Comparison of ENCODE assay signal across 8 cellular contexts in the genomic region with DNA sequence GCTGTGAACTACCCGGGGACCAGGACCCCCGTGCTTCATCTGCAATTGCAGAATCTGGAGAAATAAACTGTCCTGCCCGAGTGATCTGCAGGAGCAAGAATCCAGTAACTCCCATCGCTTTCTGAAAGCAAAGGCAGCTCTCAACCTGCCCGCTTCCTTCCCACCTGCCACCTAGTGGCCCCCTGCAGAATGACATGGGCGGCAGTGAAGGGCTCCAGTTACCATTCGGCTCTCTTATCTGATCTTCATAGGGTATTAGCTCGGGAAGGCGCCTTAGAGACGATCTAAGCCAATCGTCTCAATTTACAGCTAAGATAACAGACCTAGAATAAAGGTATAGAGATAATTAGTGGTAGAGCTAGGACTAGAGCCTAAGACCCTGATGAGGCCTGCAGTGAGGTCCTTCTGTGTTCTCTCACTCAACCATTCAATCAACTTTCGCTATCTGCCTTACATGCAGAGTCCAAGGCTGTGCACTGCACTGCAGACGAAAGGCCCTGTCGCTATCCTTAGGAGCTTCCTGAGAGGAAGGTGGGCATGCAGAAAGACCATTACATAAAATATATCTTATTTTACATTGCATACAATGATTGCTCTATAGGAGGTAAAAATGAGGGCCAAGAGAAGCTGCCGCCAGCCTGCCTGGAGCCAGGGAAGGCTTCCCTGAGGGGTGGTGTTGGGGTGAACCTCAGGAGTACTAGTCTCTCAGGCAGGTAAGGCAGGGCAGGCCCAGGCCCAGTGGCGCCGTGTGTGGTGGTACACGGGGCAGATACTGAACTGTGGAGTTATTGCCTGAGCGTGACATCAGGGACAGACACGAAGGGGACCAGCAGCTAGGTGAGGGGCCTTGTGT. TPM values are rescaled to one million over a fixed set of nuclear protein-coding genes. Genes with fewer than 3 reads are reported as not detected.
A peak's percentile ranks its signal among the peaks of the same experiment; 100 is the strongest.
DNase-seq lines count a peak whose midpoint lies in the region; ATAC-seq and TF ChIP-seq lines count a peak whose summit lies in the region.

No MANE protein-coding gene starts in this region.

- ATAC-seq in HG02610 (IDR thresholded peaks at IDR 0.05; ENCODE audit: unreplicated experiment) = peak; percentile 50
- no peak for ATAC-seq in HG03196 (IDR thresholded peaks at IDR 0.05; ENCODE audit: unreplicated experiment)

- H3K9me3 ChIP-seq in skeletal muscle tissue (ENCODE audit: control insufficient read depth in 3 of 3, low read length in 3 of 3) = no peaks in the 10 kb centered on the region

- TF ChIP-seq CTCF in astrocyte of the cerebellum (IDR thresholded peaks at IDR 0.05; ENCODE audit: low read depth, low read length, missing control alignments) = peak; percentile 97

- no peak overlapping the region for H3K4me3 ChIP-seq in astrocyte of the cerebellum (ENCODE audit: low read depth, low read length)
- H3K4me3 ChIP-seq in skeletal muscle tissue (ENCODE audit: low read length in 3 of 3) = peak overlapping the region in 2 of 3 donors; percentile 46 to 56

- peaks cover 18 to 31% (median 20%) of the 10 kb centered on the region in 3 donors for H3K4me1 ChIP-seq in skeletal muscle tissue (ENCODE audit: control insufficient read depth in 3 of 3, insufficient read depth in 3 of 3, low read length in 3 of 3)

- no peaks in the 10 kb centered on the region for H3K36me3 ChIP-seq in skeletal muscle tissue (ENCODE audit: control insufficient read depth in 3 of 3, insufficient read depth in 3 of 3, low read length in 3 of 3)

- DNase-seq in EH (ENCODE audit: low read depth) (peak; percentile 85), NCI-H187 treated with DMSO at 0.1 percent for 48 hours (lab: John Stamatoyannopoulos, UW) (peak; percentile 79), T-helper 9 cell (peak; percentile 73), astrocyte of the cerebellum (ENCODE audit: low read depth) (peak; percentile 64), hepatic stellate cell (ENCODE audit: low spot score) (peak; percentile 91)

- in situ Hi-C loops in astrocyte of the cerebellum (cut with HindIII; ENCODE audit: low sequenced_read_pairs) = no loop called here

- peaks cover 7 to 36% (median 20%) of the 10 kb centered on the region in 3 donors for H3K27me3 ChIP-seq in skeletal muscle tissue (ENCODE audit: control insufficient read depth in 3 of 3, insufficient read depth in 3 of 3, low read length in 3 of 3)

- no peak overlapping the region for H3K27ac ChIP-seq in skeletal muscle tissue (ENCODE audit: low read depth, low read length)

- H3K9ac ChIP-seq in skeletal muscle tissue (ENCODE audit: low read depth in 1 of 3, low read length in 3 of 3) = peak overlapping the region in 1 of 3 donors; percentile 45

RNA-seq across cellular contexts. Expression of a gene that starts 7.1 kb away (rescaled TPM):
- 16.7 TPM for total RNA-seq in skeletal muscle tissue

RNA-seq across cellular contexts. Expression of a gene that starts 24.2 kb away (rescaled TPM):
- total RNA-seq in skeletal muscle tissue = 104 TPM
